1 cellular context compared by ENCODE assay signal in the genomic region with DNA sequence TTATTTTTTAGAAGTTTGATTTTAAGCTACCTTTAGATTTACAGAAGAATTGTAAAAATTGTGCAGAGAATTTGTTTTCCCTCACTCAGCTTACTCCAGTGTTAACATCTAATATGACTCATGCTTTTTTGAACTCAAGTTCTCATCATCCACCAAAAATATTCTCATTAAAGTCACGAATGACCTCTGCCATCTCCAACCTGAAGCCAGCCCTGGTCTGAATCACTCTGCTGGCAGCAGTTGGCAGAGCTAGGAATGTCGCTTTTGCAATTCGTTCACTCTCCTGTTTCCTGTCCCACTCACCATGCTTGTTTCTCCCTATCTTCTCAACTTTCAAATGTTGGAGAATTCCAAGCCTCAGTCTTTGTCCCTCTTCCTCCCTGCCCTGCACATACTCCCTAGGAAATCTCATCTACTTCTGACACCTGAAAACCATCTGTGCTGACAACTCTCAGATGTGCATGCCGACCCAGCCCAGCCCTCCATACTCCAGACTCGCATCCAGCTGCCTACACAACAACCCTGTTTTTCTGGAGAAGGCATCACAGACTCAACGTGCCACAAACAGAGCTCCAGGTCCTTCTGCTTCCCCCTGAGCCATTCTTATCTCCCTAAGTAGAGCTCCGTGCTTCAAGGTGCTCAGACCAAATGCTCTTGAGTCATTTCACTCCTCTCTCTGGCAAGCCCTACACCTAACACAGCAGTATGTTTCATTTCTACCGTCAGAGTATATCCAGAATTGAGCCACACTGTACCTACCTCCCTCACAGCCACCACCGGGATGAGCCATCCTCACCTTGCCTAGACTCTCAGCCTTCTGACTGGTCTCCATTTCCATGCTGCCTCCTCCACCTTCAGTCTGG.
TF ChIP-seq lines count a peak whose summit lies in the region.

No MANE protein-coding gene starts in this region.

TF ChIP-seq in GM12878, 131 proteins besides CTCF, POLR2A, EP300 and RAD21 (continued from another document and continues in another):
- TF ChIP-seq ZBTB33 (IDR thresholded peaks at IDR 0.05) = no peak
- TF ChIP-seq HCFC1 (IDR thresholded peaks at IDR 0.05; ENCODE audit: low read length) = no peak
- TF ChIP-seq SP1 (IDR thresholded peaks at IDR 0.05; ENCODE audit: low read depth, low read length) = no peak
- TF ChIP-seq PML (IDR thresholded peaks at IDR 0.05; ENCODE audit: low read length) = 0 out of 2 replicates have a peak, but pooled peaks have one; percentile 43
- TF ChIP-seq SMAD5 (IDR thresholded peaks at IDR 0.05; ENCODE audit: low read depth) = peak; percentile 56; the same call in 1 of the 2 replicates
- 0 out of 2 replicates have a peak, but pooled peaks have one; percentile 10 for TF ChIP-seq ZBED1 (IDR thresholded peaks at IDR 0.05; ENCODE audit: borderline replicate concordance)
- TF ChIP-seq MXI1 (IDR thresholded peaks at IDR 0.05; ENCODE audit: low read depth, low read length) = no peak
- no peak for TF ChIP-seq SMAD1 (IDR thresholded peaks at IDR 0.05; ENCODE audit: low read depth, partially characterized antibody)
- TF ChIP-seq, protein P1, sequence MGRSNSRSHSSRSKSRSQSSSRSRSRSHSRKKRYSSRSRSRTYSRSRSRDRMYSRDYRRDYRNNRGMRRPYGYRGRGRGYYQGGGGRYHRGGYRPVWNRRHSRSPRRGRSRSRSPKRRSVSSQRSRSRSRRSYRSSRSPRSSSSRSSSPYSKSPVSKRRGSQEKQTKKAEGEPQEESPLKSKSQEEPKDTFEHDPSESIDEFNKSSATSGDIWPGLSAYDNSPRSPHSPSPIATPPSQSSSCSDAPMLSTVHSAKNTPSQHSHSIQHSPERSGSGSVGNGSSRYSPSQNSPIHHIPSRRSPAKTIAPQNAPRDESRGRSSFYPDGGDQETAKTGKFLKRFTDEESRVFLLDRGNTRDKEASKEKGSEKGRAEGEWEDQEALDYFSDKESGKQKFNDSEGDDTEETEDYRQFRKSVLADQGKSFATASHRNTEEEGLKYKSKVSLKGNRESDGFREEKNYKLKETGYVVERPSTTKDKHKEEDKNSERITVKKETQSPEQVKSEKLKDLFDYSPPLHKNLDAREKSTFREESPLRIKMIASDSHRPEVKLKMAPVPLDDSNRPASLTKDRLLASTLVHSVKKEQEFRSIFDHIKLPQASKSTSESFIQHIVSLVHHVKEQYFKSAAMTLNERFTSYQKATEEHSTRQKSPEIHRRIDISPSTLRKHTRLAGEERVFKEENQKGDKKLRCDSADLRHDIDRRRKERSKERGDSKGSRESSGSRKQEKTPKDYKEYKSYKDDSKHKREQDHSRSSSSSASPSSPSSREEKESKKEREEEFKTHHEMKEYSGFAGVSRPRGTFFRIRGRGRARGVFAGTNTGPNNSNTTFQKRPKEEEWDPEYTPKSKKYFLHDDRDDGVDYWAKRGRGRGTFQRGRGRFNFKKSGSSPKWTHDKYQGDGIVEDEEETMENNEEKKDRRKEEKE (IDR thresholded peaks at IDR 0.05) = no peak
- no peak for TF ChIP-seq RFX5 (IDR thresholded peaks at IDR 0.05; ENCODE audit: low read depth, low read length)
- peak; percentile 49; the same call in 1 of the 2 replicates for TF ChIP-seq CREM (IDR thresholded peaks at IDR 0.05; ENCODE audit: low read depth)
- no peak for TF ChIP-seq KDM1A (IDR thresholded peaks at IDR 0.05; ENCODE audit: borderline replicate concordance)
- no peak for TF ChIP-seq TARDBP (IDR thresholded peaks at IDR 0.05; ENCODE audit: borderline replicate concordance)
- TF ChIP-seq KAT2A (conservative IDR thresholded peaks at IDR 0.05; ENCODE audit: control insufficient read depth, low read depth, low read length) = no peak
- TF ChIP-seq NRF1 (conservative IDR thresholded peaks at IDR 0.05; ENCODE audit: low read depth, low read length) = no peak
- TF ChIP-seq E2F4 (IDR thresholded peaks at IDR 0.05; ENCODE audit: low read depth, low read length) = no peak
- TF ChIP-seq ZNF274 (IDR thresholded peaks at IDR 0.05; ENCODE audit: insufficient read depth, insufficient read length) = no peak
- 0 out of 2 replicates have a peak, but pooled peaks have one; percentile 19 for TF ChIP-seq YY1 (IDR thresholded peaks at IDR 0.05; ENCODE audit: low read depth, low read length)
- no peak for TF ChIP-seq RCOR1 (conservative IDR thresholded peaks at IDR 0.05; ENCODE audit: low read depth, low read length)
- peak in 1 of 2 experiments; percentile 39; a peak in 1 of 4 replicates for TF ChIP-seq ETV6 (conservative IDR thresholded peaks at IDR 0.05 in 1 of 2, IDR thresholded peaks at IDR 0.05 in 1 of 2; ENCODE audit: borderline replicate concordance in 1 of 2, low read depth in 1 of 2)
- TF ChIP-seq TAF1 (IDR thresholded peaks at IDR 0.05; ENCODE audit: borderline replicate concordance, low read depth, low read length) = peak; percentile 15; the same call in 1 of the 2 replicates
- peak; percentile 53; the same call in 1 of the 2 replicates for TF ChIP-seq BCL11A (IDR thresholded peaks at IDR 0.05; ENCODE audit: low read depth, low read length)
- peak; percentile 64 for TF ChIP-seq RUNX3 (IDR thresholded peaks at IDR 0.05; ENCODE audit: low read length)
- TF ChIP-seq REST (IDR thresholded peaks at IDR 0.05; ENCODE audit: low read depth, low read length) = no peak
- TF ChIP-seq, protein P2, sequence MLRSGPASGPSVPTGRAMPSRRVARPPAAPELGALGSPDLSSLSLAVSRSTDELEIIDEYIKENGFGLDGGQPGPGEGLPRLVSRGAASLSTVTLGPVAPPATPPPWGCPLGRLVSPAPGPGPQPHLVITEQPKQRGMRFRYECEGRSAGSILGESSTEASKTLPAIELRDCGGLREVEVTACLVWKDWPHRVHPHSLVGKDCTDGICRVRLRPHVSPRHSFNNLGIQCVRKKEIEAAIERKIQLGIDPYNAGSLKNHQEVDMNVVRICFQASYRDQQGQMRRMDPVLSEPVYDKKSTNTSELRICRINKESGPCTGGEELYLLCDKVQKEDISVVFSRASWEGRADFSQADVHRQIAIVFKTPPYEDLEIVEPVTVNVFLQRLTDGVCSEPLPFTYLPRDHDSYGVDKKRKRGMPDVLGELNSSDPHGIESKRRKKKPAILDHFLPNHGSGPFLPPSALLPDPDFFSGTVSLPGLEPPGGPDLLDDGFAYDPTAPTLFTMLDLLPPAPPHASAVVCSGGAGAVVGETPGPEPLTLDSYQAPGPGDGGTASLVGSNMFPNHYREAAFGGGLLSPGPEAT (IDR thresholded peaks at IDR 0.05; ENCODE audit: low read depth) = no peak
- no peak for TF ChIP-seq MAX (IDR thresholded peaks at IDR 0.05; ENCODE audit: low read depth, low read length)
- TF ChIP-seq NR2F1 (conservative IDR thresholded peaks at IDR 0.05) = 0 out of 2 replicates have a peak, but pooled peaks have one; percentile 8
- TF ChIP-seq HDGF (IDR thresholded peaks at IDR 0.05) = peak; percentile 68; the same call in 1 of the 2 replicates
- TF ChIP-seq, protein P3, sequence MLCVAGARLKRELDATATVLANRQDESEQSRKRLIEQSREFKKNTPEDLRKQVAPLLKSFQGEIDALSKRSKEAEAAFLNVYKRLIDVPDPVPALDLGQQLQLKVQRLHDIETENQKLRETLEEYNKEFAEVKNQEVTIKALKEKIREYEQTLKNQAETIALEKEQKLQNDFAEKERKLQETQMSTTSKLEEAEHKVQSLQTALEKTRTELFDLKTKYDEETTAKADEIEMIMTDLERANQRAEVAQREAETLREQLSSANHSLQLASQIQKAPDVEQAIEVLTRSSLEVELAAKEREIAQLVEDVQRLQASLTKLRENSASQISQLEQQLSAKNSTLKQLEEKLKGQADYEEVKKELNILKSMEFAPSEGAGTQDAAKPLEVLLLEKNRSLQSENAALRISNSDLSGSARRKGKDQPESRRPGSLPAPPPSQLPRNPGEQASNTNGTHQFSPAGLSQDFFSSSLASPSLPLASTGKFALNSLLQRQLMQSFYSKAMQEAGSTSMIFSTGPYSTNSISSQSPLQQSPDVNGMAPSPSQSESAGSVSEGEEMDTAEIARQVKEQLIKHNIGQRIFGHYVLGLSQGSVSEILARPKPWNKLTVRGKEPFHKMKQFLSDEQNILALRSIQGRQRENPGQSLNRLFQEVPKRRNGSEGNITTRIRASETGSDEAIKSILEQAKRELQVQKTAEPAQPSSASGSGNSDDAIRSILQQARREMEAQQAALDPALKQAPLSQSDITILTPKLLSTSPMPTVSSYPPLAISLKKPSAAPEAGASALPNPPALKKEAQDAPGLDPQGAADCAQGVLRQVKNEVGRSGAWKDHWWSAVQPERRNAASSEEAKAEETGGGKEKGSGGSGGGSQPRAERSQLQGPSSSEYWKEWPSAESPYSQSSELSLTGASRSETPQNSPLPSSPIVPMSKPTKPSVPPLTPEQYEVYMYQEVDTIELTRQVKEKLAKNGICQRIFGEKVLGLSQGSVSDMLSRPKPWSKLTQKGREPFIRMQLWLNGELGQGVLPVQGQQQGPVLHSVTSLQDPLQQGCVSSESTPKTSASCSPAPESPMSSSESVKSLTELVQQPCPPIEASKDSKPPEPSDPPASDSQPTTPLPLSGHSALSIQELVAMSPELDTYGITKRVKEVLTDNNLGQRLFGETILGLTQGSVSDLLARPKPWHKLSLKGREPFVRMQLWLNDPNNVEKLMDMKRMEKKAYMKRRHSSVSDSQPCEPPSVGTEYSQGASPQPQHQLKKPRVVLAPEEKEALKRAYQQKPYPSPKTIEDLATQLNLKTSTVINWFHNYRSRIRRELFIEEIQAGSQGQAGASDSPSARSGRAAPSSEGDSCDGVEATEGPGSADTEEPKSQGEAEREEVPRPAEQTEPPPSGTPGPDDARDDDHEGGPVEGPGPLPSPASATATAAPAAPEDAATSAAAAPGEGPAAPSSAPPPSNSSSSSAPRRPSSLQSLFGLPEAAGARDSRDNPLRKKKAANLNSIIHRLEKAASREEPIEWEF (IDR thresholded peaks at IDR 0.05; ENCODE audit: insufficient replicate concordance, low read depth, low read length) = no peak
- no peak for TF ChIP-seq ATF2 (IDR thresholded peaks at IDR 0.05; ENCODE audit: low read length)
- TF ChIP-seq YBX1 (IDR thresholded peaks at IDR 0.05) = no peak
- TF ChIP-seq SREBF2 (IDR thresholded peaks at IDR 0.05; ENCODE audit: low read length) = no peak
- peak; percentile 56; the same call in 1 of the 2 replicates for TF ChIP-seq POLR2AphosphoS5 (IDR thresholded peaks at IDR 0.05; ENCODE audit: low read length)
- TF ChIP-seq DPF2 (IDR thresholded peaks at IDR 0.05) = peak; percentile 25; the same call in 1 of the 2 replicates
- TF ChIP-seq BRCA1 (IDR thresholded peaks at IDR 0.05; ENCODE audit: low read depth, low read length) = no peak
- peak; percentile 66 for TF ChIP-seq IKZF1 (conservative IDR thresholded peaks at IDR 0.05)
- TF ChIP-seq HDAC6 (IDR thresholded peaks at IDR 0.05; ENCODE audit: unreplicated experiment) = no peak
